ENCODE assay signal across 16 cellular contexts in the genomic region with DNA sequence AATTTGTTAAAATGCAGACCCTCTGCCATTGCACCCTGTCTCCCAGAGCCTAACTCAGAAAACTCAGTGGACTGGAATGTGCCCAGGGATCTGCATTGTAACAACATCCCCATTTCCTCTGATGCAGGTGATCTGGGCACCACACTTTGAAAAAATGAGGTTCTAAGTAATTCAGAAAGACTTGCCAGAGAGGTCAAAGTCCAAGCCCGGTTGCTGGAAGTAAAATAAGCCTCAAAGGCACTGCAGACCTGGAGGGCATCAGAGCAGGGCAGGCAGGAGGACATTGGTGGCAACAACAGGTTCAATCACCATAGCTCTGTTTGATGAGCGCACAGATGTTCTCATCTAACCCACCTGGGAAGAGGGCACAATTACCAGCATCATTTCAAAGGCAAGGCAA.
"Had no signal": no experiment of that assay in that cellular context is flagged by ENCODE, and none has a peak within 500 bp of the region (broad histone marks: within the 10 kb centered on the region; RNA-seq: fewer than 3 reads in every experiment).

No MANE protein-coding gene starts in this region.

- H3K4me1 ChIP-seq: breast epithelium had no signal

- FAIRE-seq: islet of Langerhans had no signal

- DNase-seq: activated CD4-positive, alpha-beta T cell treated with anti-CD3 and anti-CD28 coated beads, Interleukin-2, amount 50 U/mL, for 1 hour; activated CD8-positive, alpha-beta memory T cell treated with anti-CD3 and anti-CD28 coated beads for 24 hours; activated naive CD8-positive, alpha-beta T cell treated with anti-CD3 and anti-CD28 coated beads for 36 hours; anterior cingulate cortex; erythroblast; mesendoderm; SW 1271; thyroid gland had no signal

- H3K4me3 ChIP-seq: breast epithelium, gastroesophageal sphincter, psoas muscle, thyroid gland, vagina had no signal

- ATAC-seq: stimulated activated effector memory CD8-positive, alpha-beta T cell treated with anti-CD3 and anti-CD28 coated beads, Interleukin-12 subunit alpha, Interleukin-12 subunit beta, amount 100 ng/mL, for 72 hours had no signal

- H3K4me3 Mint-ChIP-seq: activated naive CD8-positive, alpha-beta T cell treated with anti-CD3 and anti-CD28 coated beads for 36 hours; dendritic cell treated with granulocyte-macrophage colony-stimulating factor and Interleukin-4, amounts not matched to agents 40 ng/mL and 50 ng/mL, for 4 days; stimulated activated effector memory CD8-positive, alpha-beta T cell treated with anti-CD3 and anti-CD28 coated beads, Interleukin-12 subunit alpha, Interleukin-12 subunit beta, amount 100 ng/mL, for 72 hours had no signal

- H3K9me3 ChIP-seq: breast epithelium, gastroesophageal sphincter, psoas muscle, thyroid gland, vagina had no signal

- H3K27ac Mint-ChIP-seq: activated naive CD8-positive, alpha-beta T cell treated with anti-CD3 and anti-CD28 coated beads for 36 hours; dendritic cell treated with granulocyte-macrophage colony-stimulating factor and Interleukin-4, amounts not matched to agents 40 ng/mL and 50 ng/mL, for 4 days; stimulated activated effector memory CD8-positive, alpha-beta T cell treated with anti-CD3 and anti-CD28 coated beads, Interleukin-12 subunit alpha, Interleukin-12 subunit beta, amount 100 ng/mL, for 72 hours had no signal

- H3K9me3 Mint-ChIP-seq: activated naive CD8-positive, alpha-beta T cell treated with anti-CD3 and anti-CD28 coated beads for 36 hours; dendritic cell treated with granulocyte-macrophage colony-stimulating factor and Interleukin-4, amounts not matched to agents 40 ng/mL and 50 ng/mL, for 4 days; nephron progenitor cell; stimulated activated effector memory CD8-positive, alpha-beta T cell treated with anti-CD3 and anti-CD28 coated beads, Interleukin-12 subunit alpha, Interleukin-12 subunit beta, amount 100 ng/mL, for 72 hours had no signal

- H3K27me3 ChIP-seq: breast epithelium, gastroesophageal sphincter, thyroid gland, vagina had no signal

- H3K27ac ChIP-seq: breast epithelium, thyroid gland, vagina had no signal

- H3K36me3 ChIP-seq: breast epithelium, gastroesophageal sphincter, thyroid gland, vagina had no signal

- H3K27me3 Mint-ChIP-seq: dendritic cell treated with granulocyte-macrophage colony-stimulating factor and Interleukin-4, amounts not matched to agents 40 ng/mL and 50 ng/mL, for 4 days had no signal
